Comparison of ENCODE assay signal across 20 cellular contexts in genomic region chr22:32326647-32327046, GRCh38. TPM values are rescaled to one million over a fixed set of nuclear protein-coding genes. Genes with fewer than 3 reads are reported as not detected.
DNase-seq lines count a peak whose midpoint lies in the region; ATAC-seq and TF ChIP-seq lines count a peak whose summit lies in the region.
"Had no signal": no experiment of that assay in that cellular context is flagged by ENCODE, and none has a peak within 500 bp of the region (broad histone marks: within the 10 kb centered on the region; RNA-seq: fewer than 3 reads in every experiment).

No MANE protein-coding gene starts in this region.

- H3K4me3 Mint-ChIP-seq in endodermal cell (no peak overlapping the region), CD14-positive monocyte (no peak overlapping the region)

- H3K27ac Mint-ChIP-seq in endodermal cell (no peak overlapping the region), CD14-positive monocyte (no peak overlapping the region)

- H3K4me3 ChIP-seq in right atrium auricular region (no peak overlapping the region), endodermal cell (ENCODE audit: low read length) (no peak overlapping the region)
- H3K4me3 ChIP-seq: HAP-1 had no signal

- H3K27me3 Mint-ChIP-seq in endodermal cell (ENCODE audit: insufficient read depth) (peaks cover 8% of the 10 kb centered on the region), CD14-positive monocyte (ENCODE audit: low read depth in 3 of 3) (peaks cover 3 to 15% (median 8%) of the 10 kb centered on the region in 3 donors)

- H3K4me1 ChIP-seq in right atrium auricular region: no peaks in the 10 kb centered on the region
- no peaks in the 10 kb centered on the region for H3K4me1 ChIP-seq in endodermal cell (ENCODE audit: control insufficient read depth, insufficient read depth, low read length)
- H3K4me1 ChIP-seq: HAP-1 had no signal

- ATAC-seq in Right ventricle myocardium superior (ENCODE audit: poor library complexity) (no peak), GM21447 (IDR thresholded peaks at IDR 0.05; ENCODE audit: unreplicated experiment) (no peak)
- ATAC-seq: Panc1 had no signal

- H3K9me3 Mint-ChIP-seq in endodermal cell (peaks cover 4% of the 10 kb centered on the region), CD14-positive monocyte (peaks cover 0 to 2% (median 1%) of the 10 kb centered on the region in 7 donors)

- H3K9ac ChIP-seq in endodermal cell (ENCODE audit: extremely low read depth, low read length, poor library complexity, severe bottlenecking): no peak overlapping the region
- H3K9ac ChIP-seq: KMS-11 had no signal

- H3K36me3 Mint-ChIP-seq in endodermal cell (ENCODE audit: low read depth): no peaks in the 10 kb centered on the region
- H3K36me3 Mint-ChIP-seq in CD14-positive monocyte: no peaks in the 10 kb centered on the region

- TF ChIP-seq CTCF in right atrium auricular region (IDR thresholded peaks at IDR 0.05): no peak
- no peak for TF ChIP-seq CTCF in endodermal cell (conservative IDR thresholded peaks at IDR 0.05)
- TF ChIP-seq CTCF in CD14-positive monocyte (IDR thresholded peaks at IDR 0.05): no peak

- DNase-seq in right atrium auricular region (ENCODE audit: low spot score) (peak; percentile 30), Right ventricle myocardium superior (no peak), endodermal cell (peak; percentile 29), posterior vena cava (ENCODE audit: low spot score) (peak; percentile 55), CD14-positive monocyte (ENCODE audit: low spot score) (no peak), Kasumi-1 (lab: John Stamatoyannopoulos, UW) (no peak)
- DNase-seq: GF-D8; IMR-90; MV-4-11; NCI-H2029 treated with DMSO at 0.1 percent for 48 hours; NCI-H2171; NCI-H524; NCI-H774; NK-92 treated with Interleukin-12 subunit alpha and Interleukin-12 subunit beta, amount 100 ng/mL, for 24 hours had no signal

- intact Hi-C loops in Right ventricle myocardium superior (cut with DNase I): no loop called here
- intact Hi-C loops in posterior vena cava (cut with DNase I): loop anchor here in 1 of 2 donors (5.0 kb wide), 1 partner anchor 46 kb away; no protein-coding TSS in a partner anchor
- intact Hi-C loops in CD14-positive monocyte (cut with micrococcal nuclease): no loop called here

- H3K36me3 ChIP-seq in right atrium auricular region (no peaks in the 10 kb centered on the region), endodermal cell (ENCODE audit: control insufficient read depth, insufficient read depth, low read length) (no peaks in the 10 kb centered on the region)
- H3K36me3 ChIP-seq: HAP-1 had no signal

- H3K4me1 Mint-ChIP-seq in endodermal cell: no peaks in the 10 kb centered on the region
- H3K4me1 Mint-ChIP-seq in CD14-positive monocyte: no peaks in the 10 kb centered on the region

- 93 to 94% methylated on average over 10 of the region's 10 CpGs for WGBS in endodermal cell (ENCODE audit: insufficient coverage in 1 of 2, insufficient read length in 1 of 2), 2 experiments

- H3K27me3 ChIP-seq in right atrium auricular region (no peaks in the 10 kb centered on the region), endodermal cell (ENCODE audit: control insufficient read depth, insufficient read depth, low read length, poor library complexity, severe bottlenecking) (no peaks in the 10 kb centered on the region)

- H3K27ac ChIP-seq in right atrium auricular region (no peak overlapping the region), endodermal cell (ENCODE audit: low read depth, low read length) (no peak overlapping the region)
- H3K27ac ChIP-seq: C4-2B, KMS-11 had no signal

- H3K9me3 ChIP-seq in right atrium auricular region (no peaks in the 10 kb centered on the region), endodermal cell (ENCODE audit: control insufficient read depth, low read length) (no peaks in the 10 kb centered on the region)
- H3K9me3 ChIP-seq: HAP-1 had no signal

RNA-seq across cellular contexts. Expression of gene RFPL3, which starts 31.0 kb away (rescaled TPM):
- total RNA-seq in right atrium auricular region (not detected), Right ventricle myocardium superior (not detected), endodermal cell (not detected), posterior vena cava (not detected)
- not detected for polyA plus RNA-seq in endodermal cell (2013, experiment 1 of 2)
- polyA plus RNA-seq in endodermal cell (2013, experiment 2 of 2): not detected
- not detected for polyA plus RNA-seq in CD14-positive monocyte
- total RNA-seq: IMR-90, SK-MEL-5 had no signal
- polyA plus RNA-seq: IMR-90 had no signal

Comparison
In these comparisons a context has a peak if more than half of its experiments do, and no peak if none do; other contexts are left out.
1. DNase-seq: peak in right atrium auricular region (single experiment), endodermal cell (single experiment) and posterior vena cava (single experiment); none in Right ventricle myocardium superior (single experiment), CD14-positive monocyte (single experiment) and Kasumi-1 (0 of 2).